Comparison of ENCODE assay signal across 8 cellular contexts in genomic region chr1:51296379-51297357, GRCh38. TPM values are rescaled to one million over a fixed set of nuclear protein-coding genes. Genes with fewer than 3 reads are reported as not detected.
DNase-seq lines count a peak whose midpoint lies in the region; ATAC-seq and TF ChIP-seq lines count a peak whose summit lies in the region.

No MANE protein-coding gene starts in this region.

- H3K4me3 Mint-ChIP-seq in IgD-negative memory B cell = peak overlapping the region; percentile 29 to 81 (median 69)
- H3K4me3 Mint-ChIP-seq in naive B cell = peak overlapping the region in 7 of 8 donors; percentile 66 to 85 (median 74)

- no peak for TF ChIP-seq POLR2A in esophagus muscularis mucosa (IDR thresholded peaks at IDR 0.05; ENCODE audit: low read depth)

- peak overlapping the region; percentile 73; the same call in 1 of the 2 replicates for H2AFZ ChIP-seq in OCI-LY7 (ENCODE audit: low read length)

- CTCF ChIA-PET in BJ (lab: Yijun Ruan, JAX) (interaction anchor here (0.6 to 4.5 kb wide), 40 partner anchors 9 to 522 kb away, joined by 3 to 41 read pairs (median 6); partner anchors contain the start of gene RNF11), OCI-LY7 (lab: Charles Lee; ENCODE audit: unreplicated experiment) (no interaction called here)

- peak overlapping the region; percentile 27 for H3K4me3 ChIP-seq in BJ (ENCODE audit: low read depth, low read length)
- peak overlapping the region; percentile 40 for H3K4me3 ChIP-seq in OCI-LY7 (ENCODE audit: low read depth, low read length, poor library complexity, severe bottlenecking)
- H3K4me3 ChIP-seq in esophagus muscularis mucosa = peak overlapping the region; percentile 51 to 61 (median 56)

- H3K9me2 ChIP-seq in OCI-LY7 (ENCODE audit: insufficient read depth, low read length) = no peaks in the 10 kb centered on the region

- no TSS peak for BruUV-seq in OCI-LY7 (replicated peaks; lab: Mats Ljungman, UMichigan)

- H3K27me3 Mint-ChIP-seq in IgD-negative memory B cell = peaks cover 2% of the 10 kb centered on the region
- H3K27me3 Mint-ChIP-seq in naive B cell = peaks cover 8 to 16% (median 15%) of the 10 kb centered on the region in 3 donors

- no peaks in the 10 kb centered on the region; the same call in 1 of the 2 replicates for H3K27me3 ChIP-seq in BJ (ENCODE audit: control insufficient read depth, insufficient read depth, low read length)
- peaks cover 0 to 12% (median 0%) of the 10 kb centered on the region in 4 donors for H3K27me3 ChIP-seq in esophagus muscularis mucosa

- peak overlapping the region; percentile 46 for H3K4me2 ChIP-seq in OCI-LY7 (ENCODE audit: low read length)

- H3K79me2 ChIP-seq in OCI-LY7 (ENCODE audit: insufficient read depth, low read depth, low read length) = no peaks in the 10 kb centered on the region

- 51% methylated on average over 17 of the region's 33 CpGs for WGBS in esophagus muscularis mucosa

- H3K9me3 Mint-ChIP-seq in IgD-negative memory B cell (no peaks in the 10 kb centered on the region), naive B cell (no peaks in the 10 kb centered on the region)

- peak; percentile 48 to 67 for ATAC-seq in naive B cell (ENCODE audit: low read depth in 2 of 2)

- no peak for TF ChIP-seq EP300 in esophagus muscularis mucosa (IDR thresholded peaks at IDR 0.05)

- POLR2A ChIA-PET in BJ (lab: Charles Lee) (no interaction called here), OCI-LY7 (lab: Charles Lee) (interaction anchor here (1.2 kb wide), 1 partner anchor 803 kb away, joined by 3 read pairs; no protein-coding TSS in a partner anchor)

- no peak overlapping the region for H3K27ac Mint-ChIP-seq in IgD-negative memory B cell
- peak overlapping the region in 2 of 6 donors; percentile 27 to 47 for H3K27ac Mint-ChIP-seq in naive B cell

- H3K4me1 Mint-ChIP-seq in IgD-negative memory B cell (peaks cover 2 to 4% (median 4%) of the 10 kb centered on the region in 3 donors), naive B cell (peaks cover 12 to 15% (median 13%) of the 10 kb centered on the region in 3 donors)

- H3K27ac ChIP-seq in OCI-LY7 (ENCODE audit: low read depth, low read length, poor library complexity, severe bottlenecking) (no peak overlapping the region), esophagus muscularis mucosa (replicated peaks in 1 of 4) (no peak overlapping the region)

- no peaks in the 10 kb centered on the region for H3K36me3 ChIP-seq in BJ (ENCODE audit: control insufficient read depth, insufficient read depth, low read length)
- H3K36me3 ChIP-seq in OCI-LY7 (ENCODE audit: insufficient read depth, low read length) = no peaks in the 10 kb centered on the region
- H3K36me3 ChIP-seq in esophagus muscularis mucosa = no peaks in the 10 kb centered on the region

- H3K4me1 ChIP-seq in OCI-LY7 (ENCODE audit: insufficient read depth, low read length, poor library complexity, severe bottlenecking) (peaks cover 4% of the 10 kb centered on the region), esophagus muscularis mucosa (peaks cover 12 to 17% (median 14%) of the 10 kb centered on the region in 4 donors)

- H3K36me3 Mint-ChIP-seq in IgD-negative memory B cell (no peaks in the 10 kb centered on the region), naive B cell (no peaks in the 10 kb centered on the region)

- no peaks in the 10 kb centered on the region for H4K20me1 ChIP-seq in OCI-LY7 (ENCODE audit: insufficient read depth, low read length)

- H3K9me3 ChIP-seq in OCI-LY7 (ENCODE audit: low read length) = no peaks in the 10 kb centered on the region
- no peaks in the 10 kb centered on the region for H3K9me3 ChIP-seq in esophagus muscularis mucosa

- peak; percentile 15 for DNase-seq in BJ (ENCODE audit: low read depth)
- DNase-seq in GM19240 (ENCODE audit: insufficient read length, low spot score) = peak; percentile 69
- peak; percentile 74 for DNase-seq in OCI-LY7 (ENCODE audit: low spot score)
- DNase-seq in activated T-cell treated with anti-CD3 and anti-CD28 coated beads for 48 hours (ENCODE audit: low read depth) = peak; percentile 79
- DNase-seq in esophagus muscularis mucosa (ENCODE audit: extremely low spot score) = no peak
- DNase-seq in naive B cell = peak; percentile 51
- peak; percentile 18 to 28 for DNase-seq in stimulated activated CD8-positive, alpha-beta memory T cell treated with anti-CD3 and anti-CD28 coated beads, Interleukin-7, amount 100 ng/mL, for 4 hours (ENCODE audit: low read depth in 2 of 2)

- intact Hi-C loops in OCI-LY7 (cut with micrococcal nuclease; ENCODE audit: unreplicated experiment) = loop anchor here (2.0 to 10.0 kb wide), 2 partner anchors 62 to 102 kb away; no protein-coding TSS in a partner anchor
- intact Hi-C loops in esophagus muscularis mucosa (cut with DNase I) = loop anchor here (2.0 to 10.0 kb wide), 2 partner anchors 62 to 104 kb away; partner anchors contain the start of gene RNF11

- TF ChIP-seq CTCF in BJ (IDR thresholded peaks at IDR 0.05; ENCODE audit: insufficient read depth, low read depth, low read length) = peak; percentile 99
- TF ChIP-seq CTCF in OCI-LY7 (conservative IDR thresholded peaks at IDR 0.05; ENCODE audit: low read length) = peak; percentile 91
- peak; percentile 88 to 99 (median 88) for TF ChIP-seq CTCF in esophagus muscularis mucosa (IDR thresholded peaks at IDR 0.05)

RNA-seq across cellular contexts. Expression of gene TTC39A, which starts 33.7 kb away (rescaled TPM):
- polyA plus RNA-seq in BJ (2011; rRNA removed) = 0.43 and 0.47 TPM in 2 replicates
- 0.21 and 0.57 TPM in 2 replicates for polyA minus RNA-seq in BJ (2011; rRNA and poly(A)+ RNA removed)
- polyA plus RNA-seq in IgD-negative memory B cell = not detected
- not detected in 2 replicates for total RNA-seq in OCI-LY7 (2014; rRNA removed; shearing (Covaris generic))
- not detected in 2 replicates for total RNA-seq in OCI-LY7 (2022)
- 1 to 10 TPM in 1 of 4 donors, under 1 TPM in 2, not detected in 1; 0.17 to 2.5 (median 0.52) TPM for total RNA-seq in esophagus muscularis mucosa
- not detected for polyA plus RNA-seq in naive B cell (ENCODE audit: low read depth in 6 of 6)
